In the genomic region with DNA sequence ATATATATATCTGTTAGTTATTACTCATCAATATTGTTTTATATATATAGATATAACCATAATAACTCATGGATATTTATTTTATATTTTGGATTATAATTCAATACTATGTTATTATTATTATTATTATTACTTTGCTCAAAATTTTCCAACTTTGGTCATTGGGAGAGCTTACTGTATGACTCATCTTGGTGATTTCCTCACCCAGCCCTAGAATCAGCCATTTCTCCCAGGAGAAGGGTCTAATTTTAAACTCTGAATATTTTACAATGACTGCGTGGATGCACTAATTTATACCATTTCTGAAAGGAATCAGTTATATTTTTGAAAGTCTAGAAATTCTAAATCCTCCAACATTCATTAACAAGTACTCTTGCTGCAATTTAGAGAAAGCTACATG, we compare ENCODE assay signal across 24 cellular contexts.
"Had no signal": no experiment of that assay in that cellular context is flagged by ENCODE, and none has a peak within 500 bp of the region (broad histone marks: within the 10 kb centered on the region; RNA-seq: fewer than 3 reads in every experiment).

No MANE protein-coding gene starts in this region.

- H3K4me3 Mint-ChIP-seq: activated B cell treated with CpG ODN at 0.5 μM for 24 hours; activated CD4-positive, alpha-beta memory T cell treated with anti-CD3 and anti-CD28 coated beads for 36 hours; activated CD4-positive, alpha-beta T cell treated with anti-CD3 and anti-CD28 coated beads, Interleukin-2, amount 10 ng/mL, durations not matched to agents 7 days and 5 days; activated naive CD8-positive, alpha-beta T cell treated with anti-CD3 and anti-CD28 coated beads, Interleukin-2, amount 50 U/mL, for 24 hours; activated T-cell treated with anti-CD3 and anti-CD28 coated beads, Interleukin-2, amount 50 U/mL, for 4 hours; brain; T-helper 17 cell had no signal

- H3K4me1 Mint-ChIP-seq: activated B cell treated with CpG ODN at 0.5 μM for 24 hours; activated CD4-positive, alpha-beta T cell treated with anti-CD3 and anti-CD28 coated beads, Interleukin-2, amount 10 ng/mL, durations not matched to agents 7 days and 5 days; activated naive CD8-positive, alpha-beta T cell treated with anti-CD3 and anti-CD28 coated beads, Interleukin-2, amount 50 U/mL, for 24 hours; brain; T-helper 17 cell had no signal

- H3K36me3 Mint-ChIP-seq: activated CD4-positive, alpha-beta memory T cell treated with anti-CD3 and anti-CD28 coated beads for 36 hours; activated naive CD4-positive, alpha-beta T cell treated with anti-CD3 and anti-CD28 coated beads, Interleukin-2, amount 50 U/mL, for 72 hours; brain had no signal

- ATAC-seq: activated naive CD4-positive, alpha-beta T cell treated with anti-CD3 and anti-CD28 coated beads, Interleukin-2, amount 50 U/mL, for 72 hours; activated naive CD8-positive, alpha-beta T cell treated with anti-CD3 and anti-CD28 coated beads, Interleukin-2, amount 50 U/mL, for 24 hours; activated T-cell treated with anti-CD3 and anti-CD28 coated beads, Interleukin-2, amount 50 U/mL, for 4 hours; T-helper 17 cell had no signal

- H3K27ac Mint-ChIP-seq: activated B cell treated with CpG ODN at 0.5 μM for 24 hours; activated CD4-positive, alpha-beta memory T cell treated with anti-CD3 and anti-CD28 coated beads for 36 hours; activated CD4-positive, alpha-beta T cell treated with anti-CD3 and anti-CD28 coated beads, Interleukin-2, amount 10 ng/mL, durations not matched to agents 7 days and 5 days; activated naive CD4-positive, alpha-beta T cell treated with anti-CD3 and anti-CD28 coated beads, Interleukin-2, amount 50 U/mL, for 72 hours; activated naive CD8-positive, alpha-beta T cell treated with anti-CD3 and anti-CD28 coated beads, Interleukin-2, amount 50 U/mL, for 24 hours; brain; T-helper 17 cell had no signal

- H3K9me3 Mint-ChIP-seq: activated B cell treated with CpG ODN at 0.5 μM for 24 hours; activated CD4-positive, alpha-beta T cell treated with anti-CD3 and anti-CD28 coated beads, Interleukin-2, amount 10 ng/mL, durations not matched to agents 7 days and 5 days had no signal

- DNase-seq: activated B cell treated with CpG ODN at 0.5 μM for 24 hours; activated CD4-positive, alpha-beta memory T cell treated with anti-CD3 and anti-CD28 coated beads for 36 hours; activated CD4-positive, alpha-beta T cell treated with anti-CD3 and anti-CD28 coated beads for 1 hour; activated CD4-positive, alpha-beta T cell treated with anti-CD3 and anti-CD28 coated beads, Interleukin-2, amount 10 ng/mL, durations not matched to agents 7 days and 5 days; activated CD8-positive, alpha-beta memory T cell treated with anti-CD3 and anti-CD28 coated beads for 24 hours; activated effector memory CD4-positive, alpha-beta T cell treated with anti-CD3 and anti-CD28 coated beads, Interleukin-2, amount 50 U/mL, for 16 hours; activated naive CD4-positive, alpha-beta T cell treated with Interleukin-2 at 50 U/mL for 16 hours; activated naive CD8-positive, alpha-beta T cell treated with anti-CD3 and anti-CD28 coated beads, Interleukin-2, amount 50 U/mL, for 24 hours; activated T-cell treated with anti-CD3 and anti-CD28 coated beads, Interleukin-2, amount 50 U/mL, for 4 hours; amygdala; MM.1S; NCI-H1105; NCI-H1436; NCI-H1694 treated with DMSO at 0.1 percent for 48 hours; NCI-H2029 treated with DMSO at 0.1 percent for 48 hours; NCI-H345; NCI-H510A; NCI-H526 treated with DMSO at 0.1 percent for 48 hours; NCI-H82; SIG-M5; T-helper 17 cell; T1000 had no signal

- H3K27me3 Mint-ChIP-seq: activated B cell treated with CpG ODN at 0.5 μM for 24 hours; activated CD4-positive, alpha-beta memory T cell treated with anti-CD3 and anti-CD28 coated beads for 36 hours; activated CD4-positive, alpha-beta T cell treated with anti-CD3 and anti-CD28 coated beads, Interleukin-2, amount 10 ng/mL, durations not matched to agents 7 days and 5 days; activated naive CD8-positive, alpha-beta T cell treated with anti-CD3 and anti-CD28 coated beads, Interleukin-2, amount 50 U/mL, for 24 hours; brain; T-helper 17 cell had no signal
